ENCODE assay signal across 12 cellular contexts in genomic region chr3:36991147-36991546, GRCh38. TPM values are rescaled to one million over a fixed set of nuclear protein-coding genes. Genes with fewer than 3 reads are reported as not detected.
DNase-seq lines count a peak whose midpoint lies in the region; ATAC-seq and TF ChIP-seq lines count a peak whose summit lies in the region.
"Had no signal": no experiment of that assay in that cellular context is flagged by ENCODE, and none has a peak within 500 bp of the region (broad histone marks: within the 10 kb centered on the region; RNA-seq: fewer than 3 reads in every experiment).

No MANE protein-coding gene starts in this region.

- no peaks in the 10 kb centered on the region for H3K27me3 Mint-ChIP-seq in T-helper 2 cell treated with Interferon-gamma antibody and Interleukin-4, amounts not matched to agents 5 μg/mL and 100 μg/mL, for 36 hours (ENCODE audit: low read depth)
- H3K27me3 Mint-ChIP-seq: brain; naive thymus-derived CD8-positive, alpha-beta T cell; T-cell had no signal

- no peak overlapping the region for H3K27ac Mint-ChIP-seq in T-helper 2 cell treated with Interferon-gamma antibody and Interleukin-4, amounts not matched to agents 5 μg/mL and 100 μg/mL, for 36 hours

- TF ChIP-seq CTCF in left lung (IDR thresholded peaks at IDR 0.05) (no peak), testis (IDR thresholded peaks at IDR 0.05) (no peak)

- H3K27ac ChIP-seq in left lung = peak overlapping the region in 1 of 2 donors; percentile 99
- peak overlapping the region; percentile 98 to 99 for H3K27ac ChIP-seq in testis

- H3K9me3 Mint-ChIP-seq in T-helper 2 cell treated with Interferon-gamma antibody and Interleukin-4, amounts not matched to agents 5 μg/mL and 100 μg/mL, for 36 hours = no peaks in the 10 kb centered on the region
- H3K9me3 Mint-ChIP-seq: brain, T-cell had no signal

- no peak for TF ChIP-seq POLR2A in testis (IDR thresholded peaks at IDR 0.05)

- peak overlapping the region; percentile 73 to 81 for H3K4me3 ChIP-seq in left lung
- peak overlapping the region in 1 of 2 donors; percentile 87 for H3K4me3 ChIP-seq in testis

- no peak overlapping the region for H3K4me3 Mint-ChIP-seq in T-helper 2 cell treated with Interferon-gamma antibody and Interleukin-4, amounts not matched to agents 5 μg/mL and 100 μg/mL, for 36 hours

- intact Hi-C loops in left lung (cut with DNase I) (no loop called here), testis (cut with DNase I; ENCODE audit: low total_unique reads) (no loop called here)

- H3K4me1 ChIP-seq in left lung (peaks cover 36 to 59% of the 10 kb centered on the region in 2 donors), testis (peaks cover 21% of the 10 kb centered on the region)

- H3K36me3 Mint-ChIP-seq in T-helper 2 cell treated with Interferon-gamma antibody and Interleukin-4, amounts not matched to agents 5 μg/mL and 100 μg/mL, for 36 hours (ENCODE audit: low read depth) = peaks cover 44% of the 10 kb centered on the region

- 51 to 58% methylated on average over 3 of the region's 3 CpGs for WGBS in testis, 2 donors

- H3K27me3 ChIP-seq in left lung (no peaks in the 10 kb centered on the region), testis (no peaks in the 10 kb centered on the region)
- H3K27me3 ChIP-seq: thyroid gland had no signal

- DNase-seq in activated effector memory CD4-positive, alpha-beta T cell treated with anti-CD3 and anti-CD28 coated beads, Interleukin-2, amount 50 U/mL, for 16 hours = peak; percentile 66
- DNase-seq in activated effector memory CD4-positive, alpha-beta T cell treated with Interleukin-2 at 50 U/mL for 16 hours = no peak
- peak; percentile 33 for DNase-seq in T-helper 2 cell treated with Interferon-gamma antibody and Interleukin-4, amounts not matched to agents 5 μg/mL and 100 μg/mL, for 36 hours (ENCODE audit: low spot score)
- DNase-seq in left lung (no peak), testis (peak; percentile 23), NCI-H1092 treated with DMSO at 0.1 percent for 48 hours (lab: John Stamatoyannopoulos, UW) (no peak), NOMO-1 treated with dmso at 0.1 percent for 144 hours (lab: John Stamatoyannopoulos, UW; ENCODE audit: unreplicated experiment) (no peak)
- DNase-seq: naive thymus-derived CD8-positive, alpha-beta T cell; T-cell; thyroid gland had no signal

- H3K9me3 ChIP-seq in left lung (no peaks in the 10 kb centered on the region), testis (no peaks in the 10 kb centered on the region)
- H3K9me3 ChIP-seq: thyroid gland had no signal

- H3K36me3 ChIP-seq in left lung (peaks cover 0 to 39% of the 10 kb centered on the region in 2 donors), testis (ENCODE audit: low read depth, missing control alignments) (no peaks in the 10 kb centered on the region)

- ATAC-seq in left lung (no peak), HG02588 (IDR thresholded peaks at IDR 0.05; ENCODE audit: unreplicated experiment) (no peak)
- ATAC-seq: naive thymus-derived CD8-positive, alpha-beta T cell; T-cell had no signal

- H3K4me1 Mint-ChIP-seq in T-helper 2 cell treated with Interferon-gamma antibody and Interleukin-4, amounts not matched to agents 5 μg/mL and 100 μg/mL, for 36 hours (ENCODE audit: low read depth) = peaks cover 35% of the 10 kb centered on the region

RNA-seq across cellular contexts. Expression of gene EPM2AIP1, which starts 1.8 kb away (rescaled TPM):
- total RNA-seq in left lung = 10 to 100 TPM; 16.5 to 17.4 TPM
- total RNA-seq in testis = 10 to 100 TPM; 17.4 to 23.5 TPM
- polyA plus RNA-seq in testis (ENCODE audit: insufficient read depth, low read depth, low replicate concordance) = 13.1 TPM

RNA-seq across cellular contexts. Expression of gene MLH1, which starts 2.2 kb away (rescaled TPM):
- total RNA-seq in left lung (10 to 100 TPM; 26.1 to 38.1 TPM), testis (10 to 100 TPM; 57.1 to 90.2 TPM)
- polyA plus RNA-seq in testis (ENCODE audit: insufficient read depth, low read depth, low replicate concordance) = 64.4 TPM

RNA-seq across cellular contexts. Expression of gene TRANK1, which starts 46.3 kb away (rescaled TPM):
- total RNA-seq in left lung (10 to 100 TPM; 24.2 to 26.6 TPM), testis (10 to 100 TPM in 1 of 2 donors, 1 to 10 TPM in 1; 7.6 to 11.0 TPM)
- 7.5 TPM for polyA plus RNA-seq in testis (ENCODE audit: insufficient read depth, low read depth, low replicate concordance)

Comparison
In these comparisons a context has a peak if more than half of its experiments do, and no peak if none do; other contexts are left out.
1. DNase-seq: peak in activated effector memory CD4-positive, alpha-beta T cell treated with anti-CD3 and anti-CD28 coated beads, Interleukin-2, amount 50 U/mL, for 16 hours (single experiment), T-helper 2 cell treated with Interferon-gamma antibody and Interleukin-4, amounts not matched to agents 5 μg/mL and 100 μg/mL, for 36 hours (single experiment) and testis (single experiment); none in activated effector memory CD4-positive, alpha-beta T cell treated with Interleukin-2 at 50 U/mL for 16 hours (single experiment), left lung (0 of 2), NCI-H1092 treated with DMSO at 0.1 percent for 48 hours (single experiment) and NOMO-1 treated with dmso at 0.1 percent for 144 hours (single experiment).